In genomic region chrX:776529-777230, GRCh38 we compare ENCODE assay signal across 18 cellular contexts.
DNase-seq lines count a peak whose midpoint lies in the region; ATAC-seq and TF ChIP-seq lines count a peak whose summit lies in the region.
"Had no signal": no experiment of that assay in that cellular context is flagged by ENCODE, and none has a peak within 500 bp of the region (broad histone marks: within the 10 kb centered on the region; RNA-seq: fewer than 3 reads in every experiment).

No MANE protein-coding gene starts in this region.

- peak overlapping the region; percentile 35 for H2AFZ ChIP-seq in HCT116 (ENCODE audit: low read depth, low read length, poor library complexity, severe bottlenecking)

- intact Hi-C loops in HCT116 (cut with micrococcal nuclease), result no loop called here

- H3K4me3 Mint-ChIP-seq in mesothelial cell of epicardium (peak overlapping the region; percentile 11), type B pancreatic cell (peak overlapping the region; percentile 70)
- H3K4me3 Mint-ChIP-seq: H9 had no signal

- H3K36me3 Mint-ChIP-seq in mesothelial cell of epicardium, result no peaks in the 10 kb centered on the region
- peaks cover 6% of the 10 kb centered on the region for H3K36me3 Mint-ChIP-seq in type B pancreatic cell
- no peaks in the 10 kb centered on the region for H3K36me3 Mint-ChIP-seq in activated naive CD4-positive, alpha-beta T cell treated with anti-CD3 and anti-CD28 coated beads, Interleukin-2, amount 50 U/mL, for 72 hours

- RAD21 ChIA-PET in HCT116 (lab: Charles Lee; ENCODE audit: low non-redundant PET in 1 of 2, low total read pairs in 2 of 2, uncharacterized antibody in 2 of 2, unreplicated experiment in 2 of 2), result no interaction called here

- H3K4me3 ChIP-seq in HCT116 (replicated peaks in 1 of 2; ENCODE audit: low read depth in 1 of 2, low read length in 2 of 2) (peak overlapping the region; percentile 11 to 43; a peak in 3 of 4 replicates), right atrium auricular region (no peak overlapping the region)
- H3K4me3 ChIP-seq: K562 had no signal

- H3K27me3 ChIP-seq in HCT116 (ENCODE audit: insufficient read depth, low read length) (no peaks in the 10 kb centered on the region), right atrium auricular region (no peaks in the 10 kb centered on the region)

- H3K27ac ChIP-seq in HCT116 (ENCODE audit: low read depth, low read length) (no peak overlapping the region), right atrium auricular region (no peak overlapping the region)
- H3K27ac ChIP-seq: C4-2B had no signal

- no TSS peak for BruUV-seq in HCT116 (replicated peaks; lab: Mats Ljungman, UMichigan)

- ATAC-seq in HCT116 (peak; percentile 84), HG03095 (IDR thresholded peaks at IDR 0.05; ENCODE audit: unreplicated experiment) (no peak)
- ATAC-seq in activated naive CD4-positive, alpha-beta T cell treated with anti-CD3 and anti-CD28 coated beads, Interleukin-2, amount 50 U/mL, for 72 hours, result no peak
- ATAC-seq: K562 had no signal

- H3K4me1 Mint-ChIP-seq in mesothelial cell of epicardium, result peaks cover 27% of the 10 kb centered on the region
- H3K4me1 Mint-ChIP-seq in type B pancreatic cell (ENCODE audit: unreplicated experiment), result peaks cover 7% of the 10 kb centered on the region

- H3K36me3 ChIP-seq in HCT116 (ENCODE audit: control insufficient read depth in 1 of 2, insufficient read depth in 2 of 2, low read length in 2 of 2) (no peaks in the 10 kb centered on the region), right atrium auricular region (no peaks in the 10 kb centered on the region)

- H3K9me3 Mint-ChIP-seq in mesothelial cell of epicardium, result peaks cover 7% of the 10 kb centered on the region
- H3K9me3 Mint-ChIP-seq in type B pancreatic cell, result peaks cover 10% of the 10 kb centered on the region
- H3K9me3 Mint-ChIP-seq in activated naive CD4-positive, alpha-beta T cell treated with anti-CD3 and anti-CD28 coated beads, Interleukin-2, amount 50 U/mL, for 72 hours, result peaks cover 13 to 21% of the 10 kb centered on the region in 2 donors
- H3K9me3 Mint-ChIP-seq: H9 had no signal

- peak overlapping the region; percentile 71 for H3K4me2 ChIP-seq in HCT116 (ENCODE audit: low read length)

- CTCF ChIA-PET in HCT116 (lab: Charles Lee), result no interaction called here

- H3K27ac Mint-ChIP-seq in mesothelial cell of epicardium (peak overlapping the region; percentile 68), type B pancreatic cell (peak overlapping the region; percentile 96)
- no peak overlapping the region for H3K27ac Mint-ChIP-seq in activated naive CD4-positive, alpha-beta T cell treated with anti-CD3 and anti-CD28 coated beads, Interleukin-2, amount 50 U/mL, for 72 hours
- H3K27ac Mint-ChIP-seq: H9 had no signal

- POLR2A ChIA-PET in HCT116 (lab: Charles Lee), result no interaction called here

- H3K27me3 Mint-ChIP-seq in mesothelial cell of epicardium (ENCODE audit: low read depth), result peaks cover 3% of the 10 kb centered on the region
- H3K27me3 Mint-ChIP-seq in type B pancreatic cell, result peaks cover 48% of the 10 kb centered on the region

- no peak overlapping the region for H3K9ac ChIP-seq in HCT116 (ENCODE audit: low read length)

- TF ChIP-seq RAD21 in HCT116 (IDR thresholded peaks at IDR 0.05; ENCODE audit: low read depth), result peak; percentile 33; the same call in 1 of the 2 replicates

- no peak for TF ChIP-seq POLR2A in HCT116 (IDR thresholded peaks at IDR 0.05; ENCODE audit: borderline replicate concordance, extremely low read depth, insufficient read depth, insufficient read length)

- peaks cover 8 to 20% of the 10 kb centered on the region in 2 experiments; a peak in 3 of 4 replicates for H3K4me1 ChIP-seq in HCT116 (ENCODE audit: control insufficient read depth in 1 of 2, insufficient read depth in 2 of 2, low read length in 2 of 2)
- H3K4me1 ChIP-seq in right atrium auricular region, result no peaks in the 10 kb centered on the region

- no peaks in the 10 kb centered on the region for H4K20me1 ChIP-seq in HCT116 (ENCODE audit: insufficient read depth)

- TF ChIP-seq CTCF in HCT116 (IDR thresholded peaks at IDR 0.05 in 2 of 3, conservative IDR thresholded peaks at IDR 0.05 in 1 of 3; ENCODE audit: borderline replicate concordance in 1 of 3, insufficient read depth in 1 of 3, low read depth in 2 of 3, low read length in 2 of 3) (no peak), mesothelial cell of epicardium (IDR thresholded peaks at IDR 0.05; ENCODE audit: unreplicated experiment) (no peak), type B pancreatic cell (conservative IDR thresholded peaks at IDR 0.05) (no peak), right atrium auricular region (IDR thresholded peaks at IDR 0.05) (no peak)

- H3K79me2 ChIP-seq in HCT116 (ENCODE audit: insufficient read depth, low read length), result no peaks in the 10 kb centered on the region

- H3K9me3 ChIP-seq in HCT116 (ENCODE audit: control insufficient read depth in 1 of 2, insufficient read depth in 1 of 2, low read depth in 1 of 2, low read length in 2 of 2) (no peaks in the 10 kb centered on the region), right atrium auricular region (no peaks in the 10 kb centered on the region)

- DNase-seq in HCT116 (ENCODE audit: low read depth, low spot score) (peak; percentile 57), SW480 (ENCODE audit: low spot score) (peak; percentile 9), mesothelial cell of epicardium (ENCODE audit: low spot score in 2 of 2, unreplicated experiment in 2 of 2) (no peak), type B pancreatic cell (ENCODE audit: extremely low spot score, unreplicated experiment) (no peak), right atrium auricular region (ENCODE audit: low spot score) (no peak)
- no peak for DNase-seq in activated naive CD4-positive, alpha-beta T cell treated with anti-CD3 and anti-CD28 coated beads, Interleukin-2, amount 50 U/mL, for 72 hours (ENCODE audit: low spot score in 2 of 2)
- DNase-seq: ACHN, AML-193, DMS79 treated with DMSO at 0.1 percent for 48 hours, H9, NCI-H1417 treated with DMSO at 0.1 percent for 48 hours, NCI-H187 treated with DMSO at 0.1 percent for 48 hours, NCI-H226, NCI-H524, NCI-H82 had no signal

- no peaks in the 10 kb centered on the region for H3K9me2 ChIP-seq in HCT116 (ENCODE audit: insufficient read depth)

TF ChIP-seq in HCT116, 20 proteins besides CTCF, POLR2A, EP300 and RAD21 (continues in another document):
- TF ChIP-seq CEBPB (IDR thresholded peaks at IDR 0.05; ENCODE audit: low read depth), result peak; percentile 60
- TF ChIP-seq MAX (IDR thresholded peaks at IDR 0.05), result peak; percentile 47
- TF ChIP-seq YY1 (IDR thresholded peaks at IDR 0.05; ENCODE audit: extremely low read depth, insufficient replicate concordance, low read depth, low read length), result no peak
- no peak for TF ChIP-seq TCF7L2 (IDR thresholded peaks at IDR 0.05; ENCODE audit: borderline replicate concordance, extremely low read depth, insufficient read depth, insufficient read length)
- peak; percentile 94 for TF ChIP-seq SP1 (IDR thresholded peaks at IDR 0.05; ENCODE audit: low read depth)
- peak; percentile 58 for TF ChIP-seq SRF (IDR thresholded peaks at IDR 0.05; ENCODE audit: low read depth)
- TF ChIP-seq EGR1 (IDR thresholded peaks at IDR 0.05; ENCODE audit: low read depth), result no peak
- TF ChIP-seq JUND (IDR thresholded peaks at IDR 0.05), result peak; percentile 96
- TF ChIP-seq ZFX (IDR thresholded peaks at IDR 0.05), result no peak
- TF ChIP-seq POLR2AphosphoS5 (IDR thresholded peaks at IDR 0.05; ENCODE audit: low read depth, low read length), result no peak
- no peak for TF ChIP-seq ZNF274 (IDR thresholded peaks at IDR 0.05; ENCODE audit: low read depth, low read length)
- no peak for TF ChIP-seq ZBTB33 (IDR thresholded peaks at IDR 0.05; ENCODE audit: extremely low read depth, insufficient replicate concordance, low read length)
- TF ChIP-seq EZH2phosphoT487 (IDR thresholded peaks at IDR 0.05; ENCODE audit: borderline replicate concordance), result no peak

Comparison
In these comparisons a context has a peak if more than half of its experiments do, and no peak if none do; other contexts are left out.
1. DNase-seq: peak in HCT116 (single experiment) and SW480 (single experiment); none in mesothelial cell of epicardium (0 of 2), type B pancreatic cell (single experiment), activated naive CD4-positive, alpha-beta T cell treated with anti-CD3 and anti-CD28 coated beads, Interleukin-2, amount 50 U/mL, for 72 hours (0 of 2) and right atrium auricular region (single experiment).
2. H3K4me3 ChIP-seq: peak in HCT116 (2 of 2); none in right atrium auricular region (0 of 2).
3. H3K27ac Mint-ChIP-seq: peak in mesothelial cell of epicardium (single experiment) and type B pancreatic cell (single experiment); none in activated naive CD4-positive, alpha-beta T cell treated with anti-CD3 and anti-CD28 coated beads, Interleukin-2, amount 50 U/mL, for 72 hours (0 of 2).